In the genomic region with DNA sequence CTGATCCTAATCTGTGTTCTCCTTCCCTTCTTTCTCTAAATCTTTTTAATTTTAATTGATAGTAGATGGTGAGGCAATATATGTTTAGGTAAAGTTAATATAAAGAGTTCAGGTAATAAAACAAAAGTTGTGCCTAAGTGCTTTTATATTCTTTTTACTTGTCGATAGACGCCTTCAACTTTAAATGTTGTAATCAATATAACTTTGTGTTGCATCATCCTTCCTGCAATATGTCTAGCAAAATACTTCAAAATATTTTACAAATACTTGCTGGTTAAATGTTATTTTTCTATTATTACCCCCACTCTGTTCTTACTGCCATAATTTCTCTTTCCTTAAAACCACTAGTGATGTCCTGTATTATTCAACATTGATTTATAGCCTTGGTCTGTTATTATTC, we compare ENCODE assay signal across 19 cellular contexts.
A peak's percentile ranks its signal among the peaks of the same experiment; 100 is the strongest.
DNase-seq lines count a peak whose midpoint lies in the region; ATAC-seq, FAIRE-seq and TF ChIP-seq lines count a peak whose summit lies in the region.
"Had no signal": no experiment of that assay in that cellular context is flagged by ENCODE, and none has a peak within 500 bp of the region (broad histone marks: within the 10 kb centered on the region; RNA-seq: fewer than 3 reads in every experiment).

No MANE protein-coding gene starts in this region.

- CTCF ChIA-PET in A549 (lab: Yijun Ruan, JAX), result no interaction called here

- H3K4me1 ChIP-seq in A549 (peaks cover 38% of the 10 kb centered on the region), Karpas-422 (ENCODE audit: low read length) (no peaks in the 10 kb centered on the region)

- TF ChIP-seq CTCF in A549 (IDR thresholded peaks at IDR 0.05) (no peak), HFFc6 (IDR thresholded peaks at IDR 0.05) (no peak), brain microvascular endothelial cell (IDR thresholded peaks at IDR 0.05; ENCODE audit: low read depth, low read length, missing control alignments) (no peak)

- H3K27me3 Mint-ChIP-seq in HFFc6 (ENCODE audit: insufficient read depth), result no peaks in the 10 kb centered on the region

- H3K4me2 ChIP-seq in A549 (peak overlapping the region; percentile 40), Karpas-422 (ENCODE audit: low read depth, low read length, poor library complexity, severe bottlenecking) (no peak overlapping the region)

- H3K9me3 ChIP-seq in A549 (no peaks in the 10 kb centered on the region), Karpas-422 (ENCODE audit: low read length) (peaks cover 27% of the 10 kb centered on the region)
- H3K9me3 ChIP-seq: SJCRH30 had no signal

- TF ChIP-seq POLR2A in A549 (IDR thresholded peaks at IDR 0.05; ENCODE audit: low read length), result no peak

- no peak for FAIRE-seq in A549 (lab: Jason Lieb, UNC)

- peaks cover 17% of the 10 kb centered on the region for H3K36me3 Mint-ChIP-seq in HFFc6 (ENCODE audit: low read depth)

- POLR2A ChIA-PET in A549 (lab: Yijun Ruan, JAX), result no interaction called here

- WGBS in A549 (ENCODE audit: missing lambda C conversion rate), result 94% methylated on average over 2 of the region's 2 CpGs

- in situ Hi-C loops in brain microvascular endothelial cell (cut with HindIII; ENCODE audit: low pct_ligation_motif_present, low sequenced_read_pairs), result no loop called here

- TF ChIP-seq RAD21 in A549 (conservative IDR thresholded peaks at IDR 0.05 in 1 of 2, IDR thresholded peaks at IDR 0.05 in 1 of 2), result no peak

- no peak overlapping the region for H3K9ac ChIP-seq in Karpas-422 (ENCODE audit: low read length)

- no peak for DNase-seq in A549 (ENCODE audit: low read depth in 1 of 2, low spot score in 1 of 2)
- DNase-seq in HFFc6, result no peak
- DNase-seq in brain microvascular endothelial cell, result no peak
- peak; percentile 36 for DNase-seq in iris pigment epithelial cell (ENCODE audit: low read depth)
- DNase-seq in NCI-H2196 treated with DMSO at 0.1 percent for 48 hours (lab: John Stamatoyannopoulos, UW; ENCODE audit: unreplicated experiment), result no peak
- DNase-seq in cardiac septum (ENCODE audit: low spot score), result no peak
- no peak for DNase-seq in Karpas-422
- no peak for DNase-seq in hepatic stellate cell (ENCODE audit: low spot score)
- DNase-seq: DMS 273 treated with DMSO at 0.1 percent for 48 hours; Kasumi-1; NCI-H1105 treated with DMSO at 0.1 percent for 48 hours; NCI-H1694 treated with DMSO at 0.1 percent for 48 hours; NCI-H2107; NCI-H526 treated with DMSO at 0.1 percent for 48 hours; NK-92 treated with Interleukin-12 subunit alpha and Interleukin-12 subunit beta, amount 100 ng/mL, for 24 hours; OCI-M1; SJCRH30 had no signal

- H3K79me2 ChIP-seq in Karpas-422 (ENCODE audit: low read length), result no peaks in the 10 kb centered on the region

- H3K4me3 ChIP-seq in A549 (no peak overlapping the region), brain microvascular endothelial cell (ENCODE audit: low read depth, low read length) (no peak overlapping the region), Karpas-422 (ENCODE audit: low read length) (no peak overlapping the region)
- H3K4me3 ChIP-seq: SJCRH30 had no signal

- no peak for TF ChIP-seq EP300 in A549 (IDR thresholded peaks at IDR 0.05)

- H3K4me1 Mint-ChIP-seq in HFFc6 (ENCODE audit: low read depth), result peaks cover 91% of the 10 kb centered on the region

- H2AFZ ChIP-seq in Karpas-422 (ENCODE audit: low read length), result no peak overlapping the region

- H3K27ac ChIP-seq in A549 (no peak overlapping the region), brain microvascular endothelial cell (peak overlapping the region; percentile 90), Karpas-422 (ENCODE audit: low read length) (no peak overlapping the region)
- H3K27ac ChIP-seq: C4-2B, RWPE1, SJCRH30 had no signal

- H3K36me3 ChIP-seq in brain microvascular endothelial cell (replicated peaks), result no peaks in the 10 kb centered on the region
- H3K36me3 ChIP-seq in Karpas-422 (ENCODE audit: insufficient read depth, low read length), result no peaks in the 10 kb centered on the region
- H3K36me3 ChIP-seq: SJCRH30 had no signal

- intact Hi-C loops in cardiac septum (cut with DNase I), result no loop called here

- H3K9me3 Mint-ChIP-seq in HFFc6, result no peaks in the 10 kb centered on the region

- ATAC-seq in A549, result no peak

- H4K20me1 ChIP-seq in Karpas-422 (ENCODE audit: insufficient read depth, low read depth, low read length), result no peaks in the 10 kb centered on the region

- no peaks in the 10 kb centered on the region for H3K9me2 ChIP-seq in Karpas-422 (replicated peaks; ENCODE audit: insufficient read depth, low read length)

- peak overlapping the region; percentile 54 for H3K4me3 Mint-ChIP-seq in HFFc6

- peak overlapping the region; percentile 96 for H3K27ac Mint-ChIP-seq in HFFc6

- H3K27me3 ChIP-seq in brain microvascular endothelial cell (replicated peaks) (no peaks in the 10 kb centered on the region), Karpas-422 (ENCODE audit: low read length) (no peaks in the 10 kb centered on the region)
- H3K27me3 ChIP-seq: SJCRH30 had no signal

TF ChIP-seq in A549, 52 proteins besides CTCF, POLR2A, EP300 and RAD21:
- TF ChIP-seq CHD2 (IDR thresholded peaks at IDR 0.05; ENCODE audit: low read length, partially characterized antibody), result no peak
- TF ChIP-seq POLR2AphosphoS2 (conservative IDR thresholded peaks at IDR 0.05; ENCODE audit: low read length), result no peak
- no peak for TF ChIP-seq RNF2 (IDR thresholded peaks at IDR 0.05; ENCODE audit: borderline replicate concordance, low read depth)
- no peak for TF ChIP-seq EHF (CRISPR knock-in tag; IDR thresholded peaks at IDR 0.05)
- TF ChIP-seq, protein P1, sequence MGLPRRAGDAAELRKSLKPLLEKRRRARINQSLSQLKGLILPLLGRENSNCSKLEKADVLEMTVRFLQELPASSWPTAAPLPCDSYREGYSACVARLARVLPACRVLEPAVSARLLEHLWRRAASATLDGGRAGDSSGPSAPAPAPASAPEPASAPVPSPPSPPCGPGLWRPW (IDR thresholded peaks at IDR 0.05), result no peak
- no peak for TF ChIP-seq HMGXB4 (CRISPR knock-in tag; IDR thresholded peaks at IDR 0.05; ENCODE audit: borderline replicate concordance)
- no peak for TF ChIP-seq RCOR1 (IDR thresholded peaks at IDR 0.05; ENCODE audit: low read depth, low read length)
- no peak for TF ChIP-seq HEYL (CRISPR knock-in tag; IDR thresholded peaks at IDR 0.05)
TF ChIP-seq in A549: peak in this region for 0.
